1 cellular context compared by ENCODE assay signal in the genomic region with DNA sequence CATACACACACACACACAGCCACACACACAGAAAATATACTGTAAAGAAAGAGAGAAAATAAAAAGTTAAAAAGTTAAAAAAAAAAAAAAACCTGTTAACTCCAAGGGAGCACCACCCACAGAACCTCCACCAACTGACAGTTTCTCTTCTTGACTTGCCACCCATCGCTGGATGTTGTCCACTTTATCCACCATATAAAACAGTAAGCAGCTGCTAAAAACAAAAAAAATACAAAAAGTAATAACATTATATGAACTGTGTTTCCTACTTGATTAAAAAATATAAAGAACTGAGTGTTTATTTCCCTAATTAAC.
TF ChIP-seq lines count a peak whose summit lies in the region.

No MANE protein-coding gene starts in this region.

TF ChIP-seq in endothelial cell of umbilical vein, 7 proteins besides CTCF, POLR2A, EP300 and RAD21:
- TF ChIP-seq, protein P1, sequence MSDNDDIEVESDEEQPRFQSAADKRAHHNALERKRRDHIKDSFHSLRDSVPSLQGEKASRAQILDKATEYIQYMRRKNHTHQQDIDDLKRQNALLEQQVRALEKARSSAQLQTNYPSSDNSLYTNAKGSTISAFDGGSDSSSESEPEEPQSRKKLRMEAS (IDR thresholded peaks at IDR 0.05; ENCODE audit: insufficient read depth, insufficient read length): no peak
- TF ChIP-seq FOS (IDR thresholded peaks at IDR 0.05; ENCODE audit: borderline replicate concordance, insufficient read depth, low read length) (no peak), POLR2AphosphoS5 (IDR thresholded peaks at IDR 0.05; ENCODE audit: insufficient read depth, low read depth, low read length) (no peak), JUN (IDR thresholded peaks at IDR 0.05; ENCODE audit: borderline replicate concordance, insufficient read depth, insufficient read length, low read depth) (no peak), MYC (IDR thresholded peaks at IDR 0.05; ENCODE audit: low read depth, low read length) (no peak), GATA2 (IDR thresholded peaks at IDR 0.05; ENCODE audit: insufficient read depth, insufficient read length, low read depth, low read length) (no peak), EZH2 (IDR thresholded peaks at IDR 0.05; ENCODE audit: borderline replicate concordance, low read depth, low read length, severe bottlenecking) (no peak)
